8 cellular contexts compared by ENCODE assay signal in genomic region chr3:158789592-158789991, GRCh38. TPM values are rescaled to one million over a fixed set of nuclear protein-coding genes. Genes with fewer than 3 reads are reported as not detected.
A peak's percentile ranks its signal among the peaks of the same experiment; 100 is the strongest.
DNase-seq lines count a peak whose midpoint lies in the region; ATAC-seq and TF ChIP-seq lines count a peak whose summit lies in the region.

No MANE protein-coding gene starts in this region.

- POLR2A ChIA-PET in SK-N-SH (lab: Yijun Ruan, JAX) = interaction anchor here (0.6 to 0.9 kb wide), 2 partner anchors 62 to 130 kb away, joined by 3 to 4 read pairs; no protein-coding TSS in a partner anchor

- H3K79me2 ChIP-seq in SK-N-SH (ENCODE audit: insufficient read depth) = no peaks in the 10 kb centered on the region

- H3K36me3 ChIP-seq in SK-N-SH (replicated peaks in 1 of 2; ENCODE audit: control insufficient read depth in 1 of 2, insufficient read depth in 2 of 2, low read length in 1 of 2) = no peaks in the 10 kb centered on the region
- no peaks in the 10 kb centered on the region for H3K36me3 ChIP-seq in ascending aorta
- no peaks in the 10 kb centered on the region for H3K36me3 ChIP-seq in gastrocnemius medialis

- no peak overlapping the region for H2AFZ ChIP-seq in SK-N-SH (ENCODE audit: low read depth)

- ATAC-seq in HG03378 (IDR thresholded peaks at IDR 0.05; ENCODE audit: unreplicated experiment) (peak; percentile 47), gastrocnemius medialis (no peak), HG03354 (IDR thresholded peaks at IDR 0.05; ENCODE audit: poor library complexity, severe bottlenecking, unreplicated experiment) (no peak)

- TF ChIP-seq POLR2A in gastrocnemius medialis (IDR thresholded peaks at IDR 0.05) = no peak

- peak; percentile 77 for TF ChIP-seq RAD21 in SK-N-SH (IDR thresholded peaks at IDR 0.05; ENCODE audit: low read length)

- H3K4me2 ChIP-seq in SK-N-SH = no peak overlapping the region

- H3K9me2 ChIP-seq in SK-N-SH = no peaks in the 10 kb centered on the region

- DNase-seq in CD1c-positive myeloid dendritic cell (ENCODE audit: extremely low spot score) = peak; percentile 52
- peak; percentile 20 for DNase-seq in SK-N-SH
- peak; percentile 27 for DNase-seq in inferior parietal cortex (ENCODE audit: extremely low spot score)
- DNase-seq in ascending aorta (ENCODE audit: low spot score in 2 of 2) = no peak
- no peak for DNase-seq in gastrocnemius medialis
- no peak for DNase-seq in NK-92 (lab: John Stamatoyannopoulos, UW; ENCODE audit: unreplicated experiment)

- CTCF ChIA-PET in SK-N-SH (lab: Yijun Ruan, JAX) = interaction anchor here (0.6 to 5.7 kb wide), 31 partner anchors 9 to 1257 kb away, joined by 3 to 146 read pairs (median 3); partner anchors contain the start of genes GFM1 and MFSD1

- WGBS in SK-N-SH (ENCODE audit: low lambda C conversion rate) = 88% methylated on average over 1 of the region's 1 CpG

- H3K27ac ChIP-seq in SK-N-SH (ENCODE audit: low read depth in 2 of 2, low read length in 1 of 2) (no peak overlapping the region), ascending aorta (no peak overlapping the region), gastrocnemius medialis (no peak overlapping the region)

- H3F3A ChIP-seq in SK-N-SH (replicated peaks; ENCODE audit: insufficient read depth) = peaks cover 16% of the 10 kb centered on the region

- intact Hi-C loops in ascending aorta (cut with DNase I) (no loop called here), gastrocnemius medialis (cut with DNase I; ENCODE audit: low total_unique reads) (no loop called here)

- H3K4me3 ChIP-seq in SK-N-SH (ENCODE audit: low read depth in 2 of 2, low read length in 1 of 2) (no peak overlapping the region), ascending aorta (no peak overlapping the region), gastrocnemius medialis (no peak overlapping the region)

- H3K9ac ChIP-seq in SK-N-SH = no peak overlapping the region

- TF ChIP-seq EP300 in SK-N-SH (IDR thresholded peaks at IDR 0.05; ENCODE audit: borderline replicate concordance in 1 of 2, low read depth in 1 of 2, low read length in 1 of 2) = no peak

- peaks cover 0 to 17% of the 10 kb centered on the region in 2 experiments; a peak in 3 of 4 replicates for H3K4me1 ChIP-seq in SK-N-SH (ENCODE audit: control insufficient read depth in 1 of 2, insufficient read depth in 2 of 2, low read depth in 1 of 2, low read length in 1 of 2)
- H3K4me1 ChIP-seq in ascending aorta = no peaks in the 10 kb centered on the region
- peaks cover 0 to 4% of the 10 kb centered on the region in 2 donors for H3K4me1 ChIP-seq in gastrocnemius medialis

- peaks cover 6% of the 10 kb centered on the region; the same call in 1 of the 2 replicates for H3K9me3 ChIP-seq in SK-N-SH
- no peaks in the 10 kb centered on the region for H3K9me3 ChIP-seq in ascending aorta
- H3K9me3 ChIP-seq in gastrocnemius medialis = no peaks in the 10 kb centered on the region

- in situ Hi-C loops in gastrocnemius medialis (cut with MboI; ENCODE audit: low sequenced_read_pairs in 4 of 4) = loop anchor here in 1 of 4 donors (25.0 kb wide), 1 partner anchor 127 kb away; the partner anchor contains the start of gene LXN

- TF ChIP-seq CTCF in SK-N-SH (IDR thresholded peaks at IDR 0.05) = peak; percentile 79
- peak in 1 of 3 experiments; percentile 24 for TF ChIP-seq CTCF in ascending aorta (IDR thresholded peaks at IDR 0.05)
- TF ChIP-seq CTCF in gastrocnemius medialis (IDR thresholded peaks at IDR 0.05 in 4 of 5, conservative IDR thresholded peaks at IDR 0.05 in 1 of 5) = no peak

- H4K20me1 ChIP-seq in SK-N-SH (ENCODE audit: insufficient read depth) = no peaks in the 10 kb centered on the region

- H3K27me3 ChIP-seq in SK-N-SH (ENCODE audit: insufficient read depth) (no peaks in the 10 kb centered on the region), ascending aorta (no peaks in the 10 kb centered on the region), gastrocnemius medialis (no peaks in the 10 kb centered on the region)

TF ChIP-seq in SK-N-SH, 30 proteins besides CTCF, POLR2A, EP300 and RAD21:
- TF ChIP-seq, protein P1, sequence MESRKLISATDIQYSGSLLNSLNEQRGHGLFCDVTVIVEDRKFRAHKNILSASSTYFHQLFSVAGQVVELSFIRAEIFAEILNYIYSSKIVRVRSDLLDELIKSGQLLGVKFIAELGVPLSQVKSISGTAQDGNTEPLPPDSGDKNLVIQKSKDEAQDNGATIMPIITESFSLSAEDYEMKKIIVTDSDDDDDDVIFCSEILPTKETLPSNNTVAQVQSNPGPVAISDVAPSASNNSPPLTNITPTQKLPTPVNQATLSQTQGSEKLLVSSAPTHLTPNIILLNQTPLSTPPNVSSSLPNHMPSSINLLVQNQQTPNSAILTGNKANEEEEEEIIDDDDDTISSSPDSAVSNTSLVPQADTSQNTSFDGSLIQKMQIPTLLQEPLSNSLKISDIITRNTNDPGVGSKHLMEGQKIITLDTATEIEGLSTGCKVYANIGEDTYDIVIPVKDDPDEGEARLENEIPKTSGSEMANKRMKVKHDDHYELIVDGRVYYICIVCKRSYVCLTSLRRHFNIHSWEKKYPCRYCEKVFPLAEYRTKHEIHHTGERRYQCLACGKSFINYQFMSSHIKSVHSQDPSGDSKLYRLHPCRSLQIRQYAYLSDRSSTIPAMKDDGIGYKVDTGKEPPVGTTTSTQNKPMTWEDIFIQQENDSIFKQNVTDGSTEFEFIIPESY (IDR thresholded peaks at IDR 0.05; ENCODE audit: borderline replicate concordance, low read depth) = no peak
- TF ChIP-seq SMC3 (IDR thresholded peaks at IDR 0.05; ENCODE audit: low read depth, low read length) (peak; percentile 51), MEF2A (IDR thresholded peaks at IDR 0.05; ENCODE audit: borderline replicate concordance, low read depth) (no peak), GATA2 (CRISPR knock-in tag; IDR thresholded peaks at IDR 0.05) (peak; percentile 77), TAF1 (IDR thresholded peaks at IDR 0.05; ENCODE audit: borderline replicate concordance, low read depth, low read length) (no peak), RXRA (IDR thresholded peaks at IDR 0.05; ENCODE audit: borderline replicate concordance, low read depth) (no peak)

RNA-seq across cellular contexts. Expression of gene MFSD1, which starts 12.3 kb away (rescaled TPM):
- polyA plus RNA-seq in SK-N-SH (2012; rRNA removed) = 44.9 and 70.4 TPM in 2 replicates
- 62.0 and 65.7 TPM in 2 replicates for polyA plus RNA-seq in SK-N-SH (2012; cell fraction: cytosol; rRNA removed)
- polyA plus RNA-seq in SK-N-SH (2012; cell fraction: nucleus; rRNA removed) = 21.3 and 43.6 TPM in 2 replicates
- total RNA-seq in ascending aorta (35.9 TPM), gastrocnemius medialis (10 to 100 TPM; 18.6 to 33.5 (median 25.2) TPM)

RNA-seq across cellular contexts. Expression of gene RARRES1, which starts 57.3 kb away (rescaled TPM):
- polyA plus RNA-seq in SK-N-SH (2012; rRNA removed) = 0.11 and 0.15 TPM in 2 replicates
- 0.14 and 0.48 TPM in 2 replicates for polyA plus RNA-seq in SK-N-SH (2012; cell fraction: cytosol; rRNA removed)
- 0.05 and 0.10 TPM in 2 replicates for polyA plus RNA-seq in SK-N-SH (2012; cell fraction: nucleus; rRNA removed)
- total RNA-seq in ascending aorta (520 TPM), gastrocnemius medialis (10 to 100 TPM in 1 of 4 donors, 1 to 10 TPM in 3; 1.4 to 27.6 (median 4.4) TPM)

Comparison
In these comparisons a context has a peak if more than half of its experiments do, and no peak if none do; other contexts are left out.
1. DNase-seq: peak in CD1c-positive myeloid dendritic cell (single experiment), SK-N-SH (single experiment) and inferior parietal cortex (single experiment); none in ascending aorta (0 of 2), gastrocnemius medialis (0 of 2) and NK-92 (single experiment).
2. RNA of gene RARRES1, which starts 57.3 kb away (total RNA-seq): 520 TPM in ascending aorta (single experiment); 1.4 to 27.6 TPM in gastrocnemius medialis; every median in the first group is over 10 times any median in the second.